1 cellular context compared by ENCODE assay signal in the genomic region with DNA sequence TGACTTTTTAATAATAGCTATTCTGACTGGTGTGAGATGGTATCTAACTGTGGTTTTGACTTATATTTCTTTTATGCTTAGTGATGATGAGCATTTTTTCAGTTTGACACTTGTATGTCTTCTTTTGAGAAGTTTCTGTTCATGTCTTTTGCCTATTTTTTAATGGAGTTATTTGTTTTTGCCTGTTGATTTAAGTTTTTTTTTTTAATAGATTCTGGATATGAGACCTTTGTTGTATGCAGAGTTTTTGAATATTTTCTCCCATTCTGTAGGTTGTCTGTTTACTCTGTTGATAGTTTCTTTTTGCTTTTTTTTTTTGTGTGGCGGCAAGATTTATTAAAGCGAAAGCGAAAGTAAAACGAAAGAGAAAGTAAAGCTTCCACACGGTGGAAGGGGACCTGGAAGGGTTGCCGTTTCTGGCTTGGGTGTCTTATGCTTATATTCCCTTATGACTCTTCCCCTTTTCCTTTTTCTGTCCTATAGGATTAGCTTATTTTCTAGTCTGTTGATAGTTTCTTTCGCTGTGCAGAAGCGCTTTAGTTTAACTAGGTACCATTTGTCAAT.
TF ChIP-seq lines count a peak whose summit lies in the region.

No MANE protein-coding gene starts in this region.

TF ChIP-seq in HEK293, 187 proteins besides CTCF, POLR2A, EP300 and RAD21 (continued from another document):
- TF ChIP-seq HIC1 (tag by site-specific recombination; IDR thresholded peaks at IDR 0.05) (no peak), ZFHX2 (tag by site-specific recombination; conservative IDR thresholded peaks at IDR 0.05) (no peak), ZNF335 (tag by site-specific recombination; conservative IDR thresholded peaks at IDR 0.05) (peak; percentile 63), ZNF518A (tag by site-specific recombination; conservative IDR thresholded peaks at IDR 0.05; ENCODE audit: low read depth) (0 out of 2 replicates have a peak, but pooled peaks have one; percentile 12), ZNF132 (tag by site-specific recombination; IDR thresholded peaks at IDR 0.05; ENCODE audit: borderline replicate concordance) (no peak), ZNF366 (tag by site-specific recombination; conservative IDR thresholded peaks at IDR 0.05) (no peak), ZNF830 (tag by site-specific recombination; IDR thresholded peaks at IDR 0.05; ENCODE audit: low read depth) (no peak), ZSCAN16 (tag by site-specific recombination; IDR thresholded peaks at IDR 0.05) (no peak), SCRT2 (tag by site-specific recombination; IDR thresholded peaks at IDR 0.05) (0 out of 2 replicates have a peak, but pooled peaks have one; percentile 41), PRDM1 (tag by site-specific recombination; IDR thresholded peaks at IDR 0.05) (peak; percentile 54; the same call in 1 of the 2 replicates), ZNF473 (tag by site-specific recombination; IDR thresholded peaks at IDR 0.05) (no peak), ZNF521 (tag by site-specific recombination; IDR thresholded peaks at IDR 0.05) (no peak), KLF9 (tag by site-specific recombination; IDR thresholded peaks at IDR 0.05; ENCODE audit: low read depth) (no peak)
- TF ChIP-seq, protein P1, sequence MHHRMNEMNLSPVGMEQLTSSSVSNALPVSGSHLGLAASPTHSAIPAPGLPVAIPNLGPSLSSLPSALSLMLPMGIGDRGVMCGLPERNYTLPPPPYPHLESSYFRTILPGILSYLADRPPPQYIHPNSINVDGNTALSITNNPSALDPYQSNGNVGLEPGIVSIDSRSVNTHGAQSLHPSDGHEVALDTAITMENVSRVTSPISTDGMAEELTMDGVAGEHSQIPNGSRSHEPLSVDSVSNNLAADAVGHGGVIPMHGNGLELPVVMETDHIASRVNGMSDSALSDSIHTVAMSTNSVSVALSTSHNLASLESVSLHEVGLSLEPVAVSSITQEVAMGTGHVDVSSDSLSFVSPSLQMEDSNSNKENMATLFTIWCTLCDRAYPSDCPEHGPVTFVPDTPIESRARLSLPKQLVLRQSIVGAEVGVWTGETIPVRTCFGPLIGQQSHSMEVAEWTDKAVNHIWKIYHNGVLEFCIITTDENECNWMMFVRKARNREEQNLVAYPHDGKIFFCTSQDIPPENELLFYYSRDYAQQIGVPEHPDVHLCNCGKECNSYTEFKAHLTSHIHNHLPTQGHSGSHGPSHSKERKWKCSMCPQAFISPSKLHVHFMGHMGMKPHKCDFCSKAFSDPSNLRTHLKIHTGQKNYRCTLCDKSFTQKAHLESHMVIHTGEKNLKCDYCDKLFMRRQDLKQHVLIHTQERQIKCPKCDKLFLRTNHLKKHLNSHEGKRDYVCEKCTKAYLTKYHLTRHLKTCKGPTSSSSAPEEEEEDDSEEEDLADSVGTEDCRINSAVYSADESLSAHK (tag by site-specific recombination; IDR thresholded peaks at IDR 0.05), result no peak
- TF ChIP-seq, protein P2, sequence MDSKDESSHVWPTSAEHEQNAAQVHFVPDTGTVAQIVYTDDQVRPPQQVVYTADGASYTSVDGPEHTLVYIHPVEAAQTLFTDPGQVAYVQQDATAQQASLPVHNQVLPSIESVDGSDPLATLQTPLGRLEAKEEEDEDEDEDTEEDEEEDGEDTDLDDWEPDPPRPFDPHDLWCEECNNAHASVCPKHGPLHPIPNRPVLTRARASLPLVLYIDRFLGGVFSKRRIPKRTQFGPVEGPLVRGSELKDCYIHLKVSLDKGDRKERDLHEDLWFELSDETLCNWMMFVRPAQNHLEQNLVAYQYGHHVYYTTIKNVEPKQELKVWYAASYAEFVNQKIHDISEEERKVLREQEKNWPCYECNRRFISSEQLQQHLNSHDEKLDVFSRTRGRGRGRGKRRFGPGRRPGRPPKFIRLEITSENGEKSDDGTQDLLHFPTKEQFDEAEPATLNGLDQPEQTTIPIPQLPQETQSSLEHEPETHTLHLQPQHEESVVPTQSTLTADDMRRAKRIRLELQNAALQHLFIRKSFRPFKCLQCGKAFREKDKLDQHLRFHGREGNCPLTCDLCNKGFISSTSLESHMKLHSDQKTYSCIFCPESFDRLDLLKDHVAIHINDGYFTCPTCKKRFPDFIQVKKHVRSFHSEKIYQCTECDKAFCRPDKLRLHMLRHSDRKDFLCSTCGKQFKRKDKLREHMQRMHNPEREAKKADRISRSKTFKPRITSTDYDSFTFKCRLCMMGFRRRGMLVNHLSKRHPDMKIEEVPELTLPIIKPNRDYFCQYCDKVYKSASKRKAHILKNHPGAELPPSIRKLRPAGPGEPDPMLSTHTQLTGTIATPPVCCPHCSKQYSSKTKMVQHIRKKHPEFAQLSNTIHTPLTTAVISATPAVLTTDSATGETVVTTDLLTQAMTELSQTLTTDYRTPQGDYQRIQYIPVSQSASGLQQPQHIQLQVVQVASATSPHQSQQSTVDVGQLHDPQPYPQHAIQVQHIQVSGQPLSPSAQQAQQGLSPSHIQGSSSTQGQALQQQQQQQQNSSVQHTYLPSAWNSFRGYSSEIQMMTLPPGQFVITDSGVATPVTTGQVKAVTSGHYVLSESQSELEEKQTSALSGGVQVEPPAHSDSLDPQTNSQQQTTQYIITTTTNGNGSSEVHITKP (tag by site-specific recombination; IDR thresholded peaks at IDR 0.05), result no peak
